In the genomic region with DNA sequence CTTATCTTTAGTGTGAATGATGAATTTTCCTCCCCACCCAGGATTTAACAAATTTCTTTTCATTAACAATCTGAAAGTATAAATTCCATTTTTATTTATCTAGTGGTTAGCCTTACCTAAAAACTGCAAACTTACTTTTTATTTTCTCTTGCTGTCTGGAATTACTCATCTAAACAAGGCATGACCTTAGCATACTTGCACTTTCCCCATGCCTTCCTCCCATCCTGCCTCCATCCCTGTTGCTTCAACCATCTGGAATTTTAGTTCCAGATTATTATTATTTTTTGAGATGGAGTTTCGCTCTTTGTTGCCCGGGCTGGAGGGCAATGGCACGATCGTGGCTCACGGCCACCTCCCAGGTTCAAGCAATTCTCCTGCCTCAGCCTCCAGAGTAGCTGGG, we compare ENCODE assay signal across 1 cellular context.
TF ChIP-seq lines count a peak whose summit lies in the region.

No MANE protein-coding gene starts in this region.

TF ChIP-seq in endothelial cell of umbilical vein, 7 proteins besides CTCF, POLR2A, EP300 and RAD21:
- TF ChIP-seq POLR2AphosphoS5 (IDR thresholded peaks at IDR 0.05; ENCODE audit: insufficient read depth, low read depth, low read length), result no peak
